ENCODE assay signal across 1 cellular context in genomic region chr12:88952543-88952942, GRCh38.
TF ChIP-seq lines count a peak whose summit lies in the region.

No MANE protein-coding gene starts in this region.

TF ChIP-seq in IMR-90, 13 proteins besides CTCF, POLR2A, EP300 and RAD21 (continued from another document):
- TF ChIP-seq MAZ (IDR thresholded peaks at IDR 0.05; ENCODE audit: borderline replicate concordance, low read depth, low read length) (no peak), ELK1 (IDR thresholded peaks at IDR 0.05; ENCODE audit: borderline replicate concordance, low read depth, low read length) (no peak), MXI1 (IDR thresholded peaks at IDR 0.05; ENCODE audit: borderline replicate concordance, low read depth, low read length) (no peak), USF2 (IDR thresholded peaks at IDR 0.05; ENCODE audit: low read depth, low read length) (no peak), SMC3 (IDR thresholded peaks at IDR 0.05; ENCODE audit: low read depth, low read length) (no peak)
